In the genomic region with DNA sequence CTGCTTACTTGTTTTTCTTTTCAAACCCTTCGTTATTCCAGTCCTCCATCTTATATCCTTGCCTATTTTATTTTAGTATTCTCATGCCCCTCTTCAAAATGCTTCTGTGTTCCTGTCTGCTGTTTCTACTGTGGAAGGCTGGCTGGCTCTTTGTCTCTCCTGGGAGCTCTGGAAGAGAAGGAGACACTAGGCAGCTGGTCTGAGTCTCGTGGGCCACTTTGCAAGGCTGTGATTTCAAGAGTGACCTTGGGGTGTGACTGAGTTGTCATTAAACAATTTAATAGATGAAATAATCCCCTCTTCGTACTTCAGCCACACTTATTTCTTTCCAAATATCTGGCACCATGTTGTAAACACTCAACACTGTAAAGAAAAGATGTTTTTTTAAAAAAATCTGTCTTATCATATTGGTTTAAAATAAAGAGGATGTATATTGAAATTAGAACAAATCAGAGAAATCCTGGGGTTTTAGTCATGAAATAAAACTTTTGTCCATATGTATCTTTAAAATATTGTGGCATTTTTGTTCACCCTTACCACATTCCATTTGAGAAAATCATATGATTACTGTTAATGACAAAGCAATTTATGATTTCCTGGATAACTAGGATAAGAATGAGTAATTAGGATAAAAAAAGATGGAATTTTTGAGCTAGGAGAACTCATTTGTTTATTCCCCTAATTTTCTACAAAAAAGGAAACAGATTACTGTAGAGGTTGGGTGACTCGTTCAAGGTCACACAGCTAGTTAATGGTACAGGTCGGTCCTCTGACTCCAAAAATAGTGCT, we compare ENCODE assay signal across 18 cellular contexts.
A peak's percentile ranks its signal among the peaks of the same experiment; 100 is the strongest.
DNase-seq lines count a peak whose midpoint lies in the region; ATAC-seq and TF ChIP-seq lines count a peak whose summit lies in the region.
"Had no signal": no experiment of that assay in that cellular context is flagged by ENCODE, and none has a peak within 500 bp of the region (broad histone marks: within the 10 kb centered on the region; RNA-seq: fewer than 3 reads in every experiment).

No MANE protein-coding gene starts in this region.

- H3K9me3 ChIP-seq in cardiac muscle cell (ENCODE audit: low read depth) (no peaks in the 10 kb centered on the region), adipocyte (ENCODE audit: control insufficient read depth, low read length) (no peaks in the 10 kb centered on the region)
- no peaks in the 10 kb centered on the region for H3K9me3 ChIP-seq in CD4-positive, alpha-beta memory T cell (ENCODE audit: control insufficient read depth in 1 of 2, low read length in 2 of 2)

- H3K9me3 Mint-ChIP-seq in CD4-positive, alpha-beta memory T cell, result peaks cover 0 to 6% (median 0%) of the 10 kb centered on the region in 8 donors
- H3K9me3 Mint-ChIP-seq: activated B cell treated with CpG ODN at 0.5 μM for 24 hours; activated naive CD4-positive, alpha-beta T cell treated with anti-CD3 and anti-CD28 coated beads for 36 hours had no signal

- intact Hi-C loops in left cardiac atrium (cut with DNase I) (no loop called here), left colon (cut with DNase I, micrococcal nuclease) (no loop called here)
- intact Hi-C loops in CD4-positive, alpha-beta memory T cell (cut with micrococcal nuclease), result no loop called here

- no peaks in the 10 kb centered on the region for H3K27me3 ChIP-seq in cardiac muscle cell
- no peaks in the 10 kb centered on the region for H3K27me3 ChIP-seq in adipocyte (replicated peaks; ENCODE audit: control insufficient read depth, insufficient read depth, low read length)
- no peaks in the 10 kb centered on the region for H3K27me3 ChIP-seq in CD4-positive, alpha-beta memory T cell (ENCODE audit: insufficient read depth, low read length)

- CTCF ChIA-PET in CD4-positive, alpha-beta memory T cell (lab: Charles Lee; ENCODE audit: partially characterized antibody), result interaction anchor here (1.2 kb wide), 1 partner anchor 10 kb away, joined by 3 read pairs; no protein-coding TSS in a partner anchor

- POLR2A ChIA-PET in CD4-positive, alpha-beta memory T cell (lab: Charles Lee; ENCODE audit: partially characterized antibody), result no interaction called here

- H3K4me3 ChIP-seq in cardiac muscle cell (no peak overlapping the region), adipocyte (ENCODE audit: low read length) (peak overlapping the region; percentile 55)
- no peak overlapping the region for H3K4me3 ChIP-seq in CD4-positive, alpha-beta memory T cell (ENCODE audit: low read length in 2 of 2)
- H3K4me3 ChIP-seq: PC-9, skin epidermis had no signal

- no peak for TF ChIP-seq CTCF in cardiac muscle cell (IDR thresholded peaks at IDR 0.05; ENCODE audit: low read depth, low read length)

- peak; percentile 20 to 27 for DNase-seq in cardiac muscle cell (ENCODE audit: low read depth in 1 of 2, low spot score in 1 of 2)
- no peak for DNase-seq in left cardiac atrium
- peak; percentile 7 for DNase-seq in adipocyte (ENCODE audit: low read depth)
- DNase-seq in hepatic stellate cell (ENCODE audit: low spot score), result peak; percentile 8
- DNase-seq in activated CD8-positive, alpha-beta memory T cell treated with anti-CD3 and anti-CD28 coated beads, Interleukin-2, amount 50 U/mL, for 4 hours, result no peak
- DNase-seq in left colon, result no peak
- DNase-seq in cerebellum (ENCODE audit: low spot score), result no peak
- no peak for DNase-seq in CD4-positive, alpha-beta memory T cell
- DNase-seq: activated B cell treated with CpG ODN at 0.5 μM for 24 hours; activated naive CD4-positive, alpha-beta T cell treated with anti-CD3 and anti-CD28 coated beads for 36 hours; KG1; mesendoderm; NCI-H1436; nucleus accumbens; PC-9; stimulated activated naive CD8-positive, alpha-beta T cell treated with anti-CD3 and anti-CD28 coated beads, Interleukin-15, Interleukin-2, amounts not matched to agents 100 U/mL and 50 U/mL, for 24 hours; SW 1271 had no signal

- H3K36me3 Mint-ChIP-seq in CD4-positive, alpha-beta memory T cell, result no peaks in the 10 kb centered on the region

- peaks cover 0 to 2% of the 10 kb centered on the region in 2 donors for H3K27me3 Mint-ChIP-seq in CD4-positive, alpha-beta memory T cell

- no peak overlapping the region for H3K27ac Mint-ChIP-seq in CD4-positive, alpha-beta memory T cell
- H3K27ac Mint-ChIP-seq: activated B cell treated with CpG ODN at 0.5 μM for 24 hours; activated naive CD4-positive, alpha-beta T cell treated with anti-CD3 and anti-CD28 coated beads for 36 hours had no signal

- ATAC-seq in left cardiac atrium (no peak), left colon (no peak)
- ATAC-seq: stimulated activated naive CD8-positive, alpha-beta T cell treated with anti-CD3 and anti-CD28 coated beads, Interleukin-15, Interleukin-2, amounts not matched to agents 100 U/mL and 50 U/mL, for 24 hours had no signal

- H3K4me1 ChIP-seq in cardiac muscle cell (ENCODE audit: low read depth), result peaks cover 7% of the 10 kb centered on the region
- peaks cover 43% of the 10 kb centered on the region for H3K4me1 ChIP-seq in adipocyte (ENCODE audit: control insufficient read depth, insufficient read depth, low read length)
- no peaks in the 10 kb centered on the region for H3K4me1 ChIP-seq in CD4-positive, alpha-beta memory T cell (ENCODE audit: insufficient read depth, low read length)

- no peaks in the 10 kb centered on the region for H3K4me1 Mint-ChIP-seq in CD4-positive, alpha-beta memory T cell
- H3K4me1 Mint-ChIP-seq: activated B cell treated with CpG ODN at 0.5 μM for 24 hours had no signal

- no peak overlapping the region for H3K27ac ChIP-seq in cardiac muscle cell
- no peak overlapping the region for H3K27ac ChIP-seq in CD4-positive, alpha-beta memory T cell (ENCODE audit: low read depth, low read length)
- H3K27ac ChIP-seq: PC-9, skin epidermis had no signal

- peak overlapping the region; percentile 64 for H3K9ac ChIP-seq in adipocyte (ENCODE audit: low read length)

- H3K4me3 Mint-ChIP-seq in CD4-positive, alpha-beta memory T cell, result no peak overlapping the region
- H3K4me3 Mint-ChIP-seq: activated B cell treated with CpG ODN at 0.5 μM for 24 hours; activated naive CD4-positive, alpha-beta T cell treated with anti-CD3 and anti-CD28 coated beads for 36 hours had no signal

- H3K36me3 ChIP-seq in cardiac muscle cell (no peaks in the 10 kb centered on the region), adipocyte (ENCODE audit: control insufficient read depth, insufficient read depth, low read length, severe bottlenecking) (no peaks in the 10 kb centered on the region)
- H3K36me3 ChIP-seq in CD4-positive, alpha-beta memory T cell (ENCODE audit: insufficient read depth, low read length), result no peaks in the 10 kb centered on the region

Comparison
In these comparisons a context has a peak if more than half of its experiments do, and no peak if none do; other contexts are left out.
1. DNase-seq: peak in cardiac muscle cell (2 of 2), adipocyte (single experiment) and hepatic stellate cell (single experiment); none in left cardiac atrium (single experiment), activated CD8-positive, alpha-beta memory T cell treated with anti-CD3 and anti-CD28 coated beads, Interleukin-2, amount 50 U/mL, for 4 hours (single experiment), left colon (0 of 2), cerebellum (single experiment) and CD4-positive, alpha-beta memory T cell (0 of 5).